ENCODE assay signal across 24 cellular contexts in genomic region chr16:30604316-30604947, GRCh38. TPM values are rescaled to one million over a fixed set of nuclear protein-coding genes. Genes with fewer than 3 reads are reported as not detected.
A peak's percentile ranks its signal among the peaks of the same experiment; 100 is the strongest.
DNase-seq lines count a peak whose midpoint lies in the region; ATAC-seq and TF ChIP-seq lines count a peak whose summit lies in the region.
"Had no signal": no experiment of that assay in that cellular context is flagged by ENCODE, and none has a peak within 500 bp of the region (broad histone marks: within the 10 kb centered on the region; RNA-seq: fewer than 3 reads in every experiment).

No MANE protein-coding gene starts in this region.

- H3K23ac ChIP-seq in trophoblast cell (ENCODE audit: low read length), result no peak overlapping the region

- H3K27me3 ChIP-seq in HCT116 (ENCODE audit: insufficient read depth, low read length), result no peaks in the 10 kb centered on the region
- H3K27me3 ChIP-seq in trophoblast cell (ENCODE audit: insufficient read depth, low read length), result no peaks in the 10 kb centered on the region
- H3K27me3 ChIP-seq: foreskin keratinocyte had no signal

- no peak overlapping the region for H3K14ac ChIP-seq in trophoblast cell (ENCODE audit: low read length)

- H2BK120ac ChIP-seq in trophoblast cell (ENCODE audit: insufficient read depth, low read length, poor library complexity), result no peak overlapping the region

- in situ Hi-C loops in KBM-7 (cut with MboI; ENCODE audit: low pct_unique_long_range_greater_than_20kb, low sequenced_read_pairs), result no loop called here

- no peak for TF ChIP-seq RAD21 in HCT116 (IDR thresholded peaks at IDR 0.05; ENCODE audit: low read depth)

- TF ChIP-seq POLR2A in HCT116 (IDR thresholded peaks at IDR 0.05; ENCODE audit: borderline replicate concordance, extremely low read depth, insufficient read depth, insufficient read length), result no peak

- no peaks in the 10 kb centered on the region for H3K4me1 Mint-ChIP-seq in WTC11
- peaks cover 2 to 28% (median 20%) of the 10 kb centered on the region in 4 donors for H3K4me1 Mint-ChIP-seq in naive thymus-derived CD8-positive, alpha-beta T cell

- H3K4me1 ChIP-seq in HCT116 (ENCODE audit: control insufficient read depth in 1 of 2, insufficient read depth in 2 of 2, low read length in 2 of 2), result peaks cover 6 to 8% of the 10 kb centered on the region in 2 experiments; a peak in 2 of 4 replicates
- no peaks in the 10 kb centered on the region for H3K4me1 ChIP-seq in trophoblast cell (ENCODE audit: control insufficient read depth in 1 of 2, insufficient read depth in 2 of 2, low read length in 2 of 2)

- H3K4ac ChIP-seq in trophoblast cell (ENCODE audit: low read depth, low read length), result no peak overlapping the region

- H2BK5ac ChIP-seq in trophoblast cell (ENCODE audit: low read depth, low read length, poor library complexity), result no peak overlapping the region

- H2AFZ ChIP-seq in HCT116 (ENCODE audit: low read depth, low read length, poor library complexity, severe bottlenecking), result no peak overlapping the region
- H2AFZ ChIP-seq in trophoblast cell (ENCODE audit: insufficient read depth, low read length, poor library complexity), result no peak overlapping the region

- H3K18ac ChIP-seq in trophoblast cell (ENCODE audit: low read length), result no peak overlapping the region

- DNase-seq in HCT116 (ENCODE audit: low read depth, low spot score) (no peak), WTC11 (ENCODE audit: low spot score) (no peak), left ventricle myocardium superior (peak; percentile 36), trophoblast cell (no peak), KBM-7 (no peak), NCI-H226 (no peak)
- DNase-seq in naive thymus-derived CD8-positive, alpha-beta T cell, result no peak
- DNase-seq: activated CD4-positive, alpha-beta T cell treated with anti-CD3 and anti-CD28 coated beads for 36 hours; activated CD8-positive, alpha-beta memory T cell treated with anti-CD3 and anti-CD28 coated beads for 24 hours; activated effector memory CD4-positive, alpha-beta T cell treated with Interleukin-2 at 50 U/mL for 16 hours; Calu3; DND-41; effector memory CD8-positive, alpha-beta T cell; foreskin keratinocyte; naive B cell; NCI-H1694; NCI-H524 treated with DMSO at 0.1 percent for 48 hours; NK-92 treated with Interleukin-12 subunit alpha and Interleukin-12 subunit beta, amount 100 ng/mL, for 24 hours; PC-3; stimulated activated CD4-positive, alpha-beta T cell treated with anti-CD3 and anti-CD28 coated beads, Interleukin-1b, Interleukin-23, amount 100 ng/mL, for 48 hours had no signal

- no peaks in the 10 kb centered on the region for H3K9me3 Mint-ChIP-seq in WTC11
- H3K9me3 Mint-ChIP-seq in naive thymus-derived CD8-positive, alpha-beta T cell, result no peaks in the 10 kb centered on the region
- H3K9me3 Mint-ChIP-seq: effector memory CD8-positive, alpha-beta T cell; naive B cell; T-helper 2 cell treated with Interferon-gamma antibody and Interleukin-4, amounts not matched to agents 5 μg/mL and 100 μg/mL, for 36 hours had no signal

- H3K79me2 ChIP-seq in HCT116 (ENCODE audit: insufficient read depth, low read length) (peaks cover 11% of the 10 kb centered on the region), trophoblast cell (ENCODE audit: control insufficient read depth, insufficient read depth, low read length, poor library complexity) (no peaks in the 10 kb centered on the region)

- no peaks in the 10 kb centered on the region for H3K27me3 Mint-ChIP-seq in WTC11 (ENCODE audit: low read depth)
- no peaks in the 10 kb centered on the region for H3K27me3 Mint-ChIP-seq in naive thymus-derived CD8-positive, alpha-beta T cell
- H3K27me3 Mint-ChIP-seq: activated CD4-positive, alpha-beta T cell treated with anti-CD3 and anti-CD28 coated beads for 36 hours; brain; effector memory CD8-positive, alpha-beta T cell; naive B cell had no signal

- CTCF ChIA-PET in HCT116 (lab: Charles Lee), result no interaction called here
- CTCF ChIA-PET in WTC11 (lab: Charles Lee), result interaction anchor here (0.8 to 4.7 kb wide), 3 partner anchors 11 to 187 kb away, joined by 3 to 41 read pairs (median 4); partner anchors contain the start of gene DCTPP1

- H2AK5ac ChIP-seq in trophoblast cell (ENCODE audit: low read length), result no peak overlapping the region

- H3K36me3 ChIP-seq in HCT116 (ENCODE audit: control insufficient read depth in 1 of 2, insufficient read depth in 2 of 2, low read length in 2 of 2) (peaks cover 12 to 14% of the 10 kb centered on the region in 2 experiments; a peak in 3 of 4 replicates), trophoblast cell (ENCODE audit: control insufficient read depth in 1 of 2, insufficient read depth in 2 of 2, low read length in 2 of 2) (peaks cover 15 to 30% of the 10 kb centered on the region in 2 experiments)

- H3K27ac Mint-ChIP-seq in WTC11, result 0 out of 2 replicates have a peak overlapping the region, but pooled peaks have one; percentile 71
- H3K27ac Mint-ChIP-seq in naive thymus-derived CD8-positive, alpha-beta T cell, result no peak overlapping the region
- H3K27ac Mint-ChIP-seq: activated CD4-positive, alpha-beta T cell treated with anti-CD3 and anti-CD28 coated beads for 36 hours; effector memory CD8-positive, alpha-beta T cell; T-helper 2 cell treated with Interferon-gamma antibody and Interleukin-4, amounts not matched to agents 5 μg/mL and 100 μg/mL, for 36 hours had no signal

- no peak overlapping the region for H3K4me3 ChIP-seq in HCT116 (replicated peaks in 1 of 2; ENCODE audit: low read depth in 1 of 2, low read length in 2 of 2)
- peak overlapping the region; percentile 16 for H3K4me3 ChIP-seq in trophoblast cell (ENCODE audit: low read depth, low read length)
- H3K4me3 ChIP-seq: skin epidermis had no signal

- H3K4me2 ChIP-seq in HCT116 (ENCODE audit: low read length) (no peak overlapping the region), trophoblast cell (ENCODE audit: low read length) (no peak overlapping the region)

- H3K36me3 Mint-ChIP-seq in WTC11, result peaks cover 33% of the 10 kb centered on the region
- H3K36me3 Mint-ChIP-seq in naive thymus-derived CD8-positive, alpha-beta T cell, result peaks cover 0 to 59% (median 4%) of the 10 kb centered on the region in 3 donors

- H4K91ac ChIP-seq in trophoblast cell (ENCODE audit: low read depth, low read length), result no peak overlapping the region

- TF ChIP-seq CTCF in HCT116 (IDR thresholded peaks at IDR 0.05 in 2 of 3, conservative IDR thresholded peaks at IDR 0.05 in 1 of 3; ENCODE audit: borderline replicate concordance in 1 of 3, insufficient read depth in 1 of 3, low read depth in 2 of 3, low read length in 2 of 3), result no peak
- no peak for TF ChIP-seq CTCF in WTC11 (IDR thresholded peaks at IDR 0.05)

- no peaks in the 10 kb centered on the region for H4K20me1 ChIP-seq in HCT116 (ENCODE audit: insufficient read depth)

- RAD21 ChIA-PET in HCT116 (lab: Charles Lee; ENCODE audit: low non-redundant PET in 1 of 2, low total read pairs in 2 of 2, uncharacterized antibody in 2 of 2, unreplicated experiment in 2 of 2), result no interaction called here

- H3K9me3 ChIP-seq in HCT116 (ENCODE audit: control insufficient read depth in 1 of 2, insufficient read depth in 1 of 2, low read depth in 1 of 2, low read length in 2 of 2), result no peaks in the 10 kb centered on the region
- peaks cover 2% of the 10 kb centered on the region for H3K9me3 ChIP-seq in trophoblast cell (ENCODE audit: insufficient read depth, low read depth, low read length)

- intact Hi-C loops in HCT116 (cut with micrococcal nuclease), result no loop called here
- intact Hi-C loops in left ventricle myocardium superior (cut with micrococcal nuclease), result no loop called here

- H3K79me1 ChIP-seq in trophoblast cell (ENCODE audit: low read length), result no peaks in the 10 kb centered on the region

- H3K9ac ChIP-seq in HCT116 (ENCODE audit: low read length) (no peak overlapping the region), trophoblast cell (ENCODE audit: low read length) (no peak overlapping the region)

- ATAC-seq in HCT116, result 0 out of 2 replicates have a peak, but pooled peaks have one; percentile 24
- ATAC-seq in WTC11, result no peak; the same call in 1 of the 2 replicates
- no peak for ATAC-seq in left ventricle myocardium superior
- no peak for ATAC-seq in naive thymus-derived CD8-positive, alpha-beta T cell
- ATAC-seq: activated CD4-positive, alpha-beta T cell treated with anti-CD3 and anti-CD28 coated beads for 36 hours; effector memory CD8-positive, alpha-beta T cell; foreskin keratinocyte; PC-3 had no signal

- no peak overlapping the region for H3K4me3 Mint-ChIP-seq in WTC11
- no peak overlapping the region for H3K4me3 Mint-ChIP-seq in naive thymus-derived CD8-positive, alpha-beta T cell
- H3K4me3 Mint-ChIP-seq: activated CD4-positive, alpha-beta T cell treated with anti-CD3 and anti-CD28 coated beads for 36 hours; effector memory CD8-positive, alpha-beta T cell; T-helper 2 cell treated with Interferon-gamma antibody and Interleukin-4, amounts not matched to agents 5 μg/mL and 100 μg/mL, for 36 hours had no signal

- no CpG with 5 or more reads among the region's 49 CpGs for WGBS in trophoblast cell (ENCODE audit: extremely low coverage, insufficient coverage, insufficient read length)

- POLR2A ChIA-PET in HCT116 (lab: Charles Lee), result no interaction called here
- POLR2A ChIA-PET in WTC11 (lab: Charles Lee), result no interaction called here
- POLR2A ChIA-PET in naive thymus-derived CD8-positive, alpha-beta T cell (lab: Charles Lee), result no interaction called here

- no peak overlapping the region for H4K8ac ChIP-seq in trophoblast cell (ENCODE audit: low read depth, low read length)

- no TSS peak for BruUV-seq in HCT116 (replicated peaks; lab: Mats Ljungman, UMichigan)

- no peak overlapping the region for H2BK12ac ChIP-seq in trophoblast cell (ENCODE audit: low read length)

- H3K27ac ChIP-seq in HCT116 (ENCODE audit: low read depth, low read length), result no peak overlapping the region
- H3K27ac ChIP-seq in trophoblast cell (ENCODE audit: low read depth, low read length), result no peak overlapping the region
- H3K27ac ChIP-seq: C4-2B, foreskin keratinocyte had no signal

- no peak overlapping the region for H4K12ac ChIP-seq in trophoblast cell (ENCODE audit: low read depth, low read length)

- no peaks in the 10 kb centered on the region for H3K9me2 ChIP-seq in HCT116 (ENCODE audit: insufficient read depth)

RNA-seq across cellular contexts. Expression of gene ZNF689, which starts 5.8 kb away (rescaled TPM):
- 10.3 TPM for total RNA-seq in HCT116 (2021; ENCODE audit: unreplicated experiment)
- 6.1 and 7.3 TPM in 2 replicates for polyA plus RNA-seq in HCT116 (2012)
- total RNA-seq in WTC11 (2021), result 13.2 to 16.3 TPM (median 15.9 TPM) in 3 replicates
- total RNA-seq in left ventricle myocardium superior, result 4.8 TPM
- polyA plus RNA-seq in trophoblast cell (2013), result 5.8 and 5.9 TPM in 2 replicates
- total RNA-seq in naive thymus-derived CD8-positive, alpha-beta T cell, result 10 to 100 TPM; 10.8 to 13.7 TPM
- polyA plus RNA-seq in naive thymus-derived CD8-positive, alpha-beta T cell, result 10 to 100 TPM in 2 of 3 donors, 1 to 10 TPM in 1; 7.7 to 12.5 (median 11.0) TPM

RNA-seq across cellular contexts. Expression of gene ZNF785, which starts 18.9 kb away (rescaled TPM):
- 0.15 TPM for total RNA-seq in HCT116 (2021; ENCODE audit: unreplicated experiment)
- polyA plus RNA-seq in HCT116 (2012), result 0.03 and 0.04 TPM in 2 replicates
- 15.4 to 16.5 TPM (median 16.0 TPM) in 3 replicates for total RNA-seq in WTC11 (2021)
- total RNA-seq in left ventricle myocardium superior, result 7.3 TPM
- polyA plus RNA-seq in trophoblast cell (2013), result 5.0 and 5.2 TPM in 2 replicates
- 10 to 100 TPM; 22.8 to 23.3 TPM for total RNA-seq in naive thymus-derived CD8-positive, alpha-beta T cell
- polyA plus RNA-seq in naive thymus-derived CD8-positive, alpha-beta T cell, result 1 to 10 TPM; 1.6 to 3.5 (median 3.4) TPM

RNA-seq across cellular contexts. Expression of gene ZNF688, which starts 32.9 kb away (rescaled TPM):
- total RNA-seq in HCT116 (2021; ENCODE audit: unreplicated experiment), result 3.6 TPM
- polyA plus RNA-seq in HCT116 (2012), result 1.8 and 2.3 TPM in 2 replicates
- total RNA-seq in WTC11 (2021), result 4.2 to 6.0 TPM (median 4.9 TPM) in 3 replicates
- 10.0 TPM for total RNA-seq in left ventricle myocardium superior
- 3.5 and 4.1 TPM in 2 replicates for polyA plus RNA-seq in trophoblast cell (2013)
- 10 to 100 TPM; 19.9 to 21.2 TPM for total RNA-seq in naive thymus-derived CD8-positive, alpha-beta T cell
- polyA plus RNA-seq in naive thymus-derived CD8-positive, alpha-beta T cell, result 10 to 100 TPM; 21.2 to 22.0 (median 21.7) TPM

RNA-seq across cellular contexts. Expression of gene ZNF764, which starts 46.3 kb away (rescaled TPM):
- total RNA-seq in HCT116 (2021; ENCODE audit: unreplicated experiment) (9.1 TPM), WTC11 (2021) (9.0 to 10.4 TPM (median 9.1 TPM) in 3 replicates), left ventricle myocardium superior (9.1 TPM)
- polyA plus RNA-seq in HCT116 (2012), result 2.5 and 4.0 TPM in 2 replicates
- polyA plus RNA-seq in trophoblast cell (2013), result 4.2 and 4.4 TPM in 2 replicates
- 10 to 100 TPM; 18.8 to 19.3 TPM for total RNA-seq in naive thymus-derived CD8-positive, alpha-beta T cell
- 1 to 10 TPM; 3.6 to 6.5 (median 4.0) TPM for polyA plus RNA-seq in naive thymus-derived CD8-positive, alpha-beta T cell

RNA-seq across cellular contexts. Expression of gene PRR14, which starts 46.3 kb away (rescaled TPM):
- total RNA-seq in HCT116 (2021; ENCODE audit: unreplicated experiment) (56.2 TPM), WTC11 (2021) (21.9 to 24.3 TPM (median 22.0 TPM) in 3 replicates), left ventricle myocardium superior (22.0 TPM)
- polyA plus RNA-seq in HCT116 (2012), result 28.8 and 39.7 TPM in 2 replicates
- 32.0 and 33.1 TPM in 2 replicates for polyA plus RNA-seq in trophoblast cell (2013)
- total RNA-seq in naive thymus-derived CD8-positive, alpha-beta T cell, result 10 to 100 TPM; 81.4 to 83.8 TPM
- 10 to 100 TPM; 13.3 to 22.3 (median 15.3) TPM for polyA plus RNA-seq in naive thymus-derived CD8-positive, alpha-beta T cell
